Comparison of ENCODE assay signal across 8 cellular contexts in the genomic region with DNA sequence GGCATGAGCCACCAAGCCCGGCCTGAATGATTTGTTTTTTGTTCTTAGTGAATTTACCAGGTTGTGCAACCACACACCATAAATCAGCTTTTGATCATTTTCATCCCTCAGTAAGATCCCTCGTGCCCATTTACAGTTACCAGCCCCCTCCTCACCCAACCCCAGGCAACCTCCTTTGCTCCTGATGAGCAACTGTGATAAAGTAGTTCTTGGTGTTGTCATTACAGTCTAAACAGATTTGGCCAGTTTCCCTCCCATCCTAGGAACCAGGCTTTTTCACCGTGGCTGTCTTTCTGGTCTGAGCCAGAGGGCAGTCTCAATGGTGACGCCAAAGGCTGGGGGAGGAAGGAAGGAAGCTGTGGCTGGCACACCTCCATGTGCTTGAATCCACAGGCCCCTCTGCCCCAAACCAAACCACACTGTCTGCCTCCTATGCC.
DNase-seq lines count a peak whose midpoint lies in the region; ATAC-seq, FAIRE-seq and TF ChIP-seq lines count a peak whose summit lies in the region.

No MANE protein-coding gene starts in this region.

- H3K36me3 Mint-ChIP-seq in activated T-helper 1 cell treated with anti-CD3 and anti-CD28 coated beads, Interleukin-12 subunit alpha, Interleukin-12 subunit beta, Interleukin-2, Interleukin-4 antibody, amounts not matched to agents 30 ng/mL and 10 ng/mL and 1 ng/mL, durations not matched to agents 14 hours and 24 hours and 36 hours (ENCODE audit: low read depth), result peaks cover 6% of the 10 kb centered on the region

- H3K4me1 ChIP-seq in HepG2 (ENCODE audit: insufficient read depth, low read length), result peaks cover 84% of the 10 kb centered on the region
- peaks cover 9% of the 10 kb centered on the region for H3K4me1 ChIP-seq in Karpas-422 (ENCODE audit: low read length)

- no peak for TF ChIP-seq RAD21 in HepG2 (CRISPR knock-in tag; IDR thresholded peaks at IDR 0.05)

- TF ChIP-seq POLR2A in HepG2 (IDR thresholded peaks at IDR 0.05; ENCODE audit: insufficient read depth in 1 of 2, low read depth in 2 of 2, low read length in 2 of 2), result no peak

- POLR2A ChIA-PET in HepG2 (lab: Yijun Ruan, JAX), result interaction anchor here (2.1 kb wide), 1 partner anchor 71 kb away, joined by 16 read pairs; the partner anchor contains the start of gene INTS6

- no peaks in the 10 kb centered on the region for H3K27me3 Mint-ChIP-seq in activated T-helper 1 cell treated with anti-CD3 and anti-CD28 coated beads, Interleukin-12 subunit alpha, Interleukin-12 subunit beta, Interleukin-2, Interleukin-4 antibody, amounts not matched to agents 30 ng/mL and 10 ng/mL and 1 ng/mL, durations not matched to agents 14 hours and 24 hours and 36 hours (ENCODE audit: insufficient read depth)

- peak overlapping the region; percentile 57 for H3K27ac Mint-ChIP-seq in activated T-helper 1 cell treated with anti-CD3 and anti-CD28 coated beads, Interleukin-12 subunit alpha, Interleukin-12 subunit beta, Interleukin-2, Interleukin-4 antibody, amounts not matched to agents 30 ng/mL and 10 ng/mL and 1 ng/mL, durations not matched to agents 14 hours and 24 hours and 36 hours

- H3K79me2 ChIP-seq in HepG2 (ENCODE audit: insufficient read depth, low read length), result no peaks in the 10 kb centered on the region
- H3K79me2 ChIP-seq in Karpas-422 (ENCODE audit: low read length), result no peaks in the 10 kb centered on the region

- CTCF ChIA-PET in HepG2 (lab: Yijun Ruan, JAX; ENCODE audit: low intra/inter-chr PET ratio, low total read pairs), result no interaction called here

- peak; percentile 68 for DNase-seq in AG10803 (ENCODE audit: low read depth)
- DNase-seq in MG63, result peak; percentile 65
- no peak for DNase-seq in activated T-helper 1 cell treated with anti-CD3 and anti-CD28 coated beads, Interleukin-12 subunit alpha, Interleukin-12 subunit beta, Interleukin-2, Interleukin-4 antibody, amounts not matched to agents 30 ng/mL and 10 ng/mL and 1 ng/mL, durations not matched to agents 14 hours and 24 hours and 36 hours (ENCODE audit: low spot score)
- DNase-seq in HepG2 (ENCODE audit: low spot score), result peak; percentile 53
- DNase-seq in DMS79 (lab: John Stamatoyannopoulos, UW), result no peak
- DNase-seq in Karpas-422, result no peak
- no peak for DNase-seq in NCI-H1048 (lab: John Stamatoyannopoulos, UW)

- peaks cover 25% of the 10 kb centered on the region for H3K4me1 Mint-ChIP-seq in activated T-helper 1 cell treated with anti-CD3 and anti-CD28 coated beads, Interleukin-12 subunit alpha, Interleukin-12 subunit beta, Interleukin-2, Interleukin-4 antibody, amounts not matched to agents 30 ng/mL and 10 ng/mL and 1 ng/mL, durations not matched to agents 14 hours and 24 hours and 36 hours (ENCODE audit: low read depth)

- FAIRE-seq in HepG2 (lab: Jason Lieb, UNC), result peak; percentile 8

- H3K36me3 ChIP-seq in MG63 (no peaks in the 10 kb centered on the region), HepG2 (replicated peaks in 1 of 2; ENCODE audit: control insufficient read depth in 1 of 2, insufficient read depth in 2 of 2, low read length in 2 of 2) (no peaks in the 10 kb centered on the region), Karpas-422 (ENCODE audit: insufficient read depth, low read length) (no peaks in the 10 kb centered on the region)

- ATAC-seq in HepG2, result peak; percentile 19
- ATAC-seq in HG03097 (IDR thresholded peaks at IDR 0.05; ENCODE audit: low FRiP score, unreplicated experiment), result no peak

- H3K27ac ChIP-seq in HepG2 (ENCODE audit: extremely low read length, insufficient read depth, low read length) (peak overlapping the region; percentile 73), Karpas-422 (ENCODE audit: low read length) (no peak overlapping the region)

- peaks cover 6% of the 10 kb centered on the region for H3K9me3 Mint-ChIP-seq in activated T-helper 1 cell treated with anti-CD3 and anti-CD28 coated beads, Interleukin-12 subunit alpha, Interleukin-12 subunit beta, Interleukin-2, Interleukin-4 antibody, amounts not matched to agents 30 ng/mL and 10 ng/mL and 1 ng/mL, durations not matched to agents 14 hours and 24 hours and 36 hours

- H3K4me2 ChIP-seq in HepG2 (ENCODE audit: low read depth, low read length) (peak overlapping the region; percentile 50), Karpas-422 (ENCODE audit: low read depth, low read length, poor library complexity, severe bottlenecking) (no peak overlapping the region)

- no peak overlapping the region for H3K4me3 Mint-ChIP-seq in activated T-helper 1 cell treated with anti-CD3 and anti-CD28 coated beads, Interleukin-12 subunit alpha, Interleukin-12 subunit beta, Interleukin-2, Interleukin-4 antibody, amounts not matched to agents 30 ng/mL and 10 ng/mL and 1 ng/mL, durations not matched to agents 14 hours and 24 hours and 36 hours

- in situ Hi-C loops in HepG2 (cut with HindIII; ENCODE audit: extremely low pct_ligation_motif_present, low pct_unique_long_range_greater_than_20kb), result loop anchor here (5.0 kb wide), 1 partner anchor 66 kb away; no protein-coding TSS in a partner anchor

- no peak overlapping the region for H2AFZ ChIP-seq in HepG2 (ENCODE audit: low read length)
- H2AFZ ChIP-seq in Karpas-422 (ENCODE audit: low read length), result no peak overlapping the region

- BruUV-seq in HepG2 (replicated peaks; lab: Mats Ljungman, UMichigan), result no TSS peak

- H4K20me1 ChIP-seq in HepG2 (ENCODE audit: insufficient read depth, low read length) (no peaks in the 10 kb centered on the region), Karpas-422 (ENCODE audit: insufficient read depth, low read depth, low read length) (no peaks in the 10 kb centered on the region)

- no peaks in the 10 kb centered on the region for H3K9me2 ChIP-seq in Karpas-422 (replicated peaks; ENCODE audit: insufficient read depth, low read length)

- intact Hi-C loops in activated T-helper 1 cell treated with anti-CD3 and anti-CD28 coated beads, Interleukin-12 subunit alpha, Interleukin-12 subunit beta, Interleukin-2, Interleukin-4 antibody, amounts not matched to agents 30 ng/mL and 10 ng/mL and 1 ng/mL, durations not matched to agents 14 hours and 24 hours and 36 hours (cut with micrococcal nuclease), result no loop called here
- intact Hi-C loops in HepG2 (cut with micrococcal nuclease; ENCODE audit: unreplicated experiment), result loop anchor here (1.0 to 5.0 kb wide), 3 partner anchors 51 to 71 kb away; partner anchors contain the start of genes INTS6 and WDFY2

- TF ChIP-seq CTCF in AG10803 (conservative IDR thresholded peaks at IDR 0.05; ENCODE audit: low read length), result no peak
- TF ChIP-seq CTCF in HepG2 (CRISPR knock-in tag; IDR thresholded peaks at IDR 0.05), result no peak

- 6% methylated on average over 4 of the region's 4 CpGs for WGBS in HepG2 (ENCODE audit: low lambda C conversion rate)

- H3K9me3 ChIP-seq in MG63 (peaks cover 3% of the 10 kb centered on the region), HepG2 (ENCODE audit: low read length) (no peaks in the 10 kb centered on the region), Karpas-422 (ENCODE audit: low read length) (no peaks in the 10 kb centered on the region)

- H3K27me3 ChIP-seq in MG63 (no peaks in the 10 kb centered on the region), HepG2 (ENCODE audit: control insufficient read depth in 1 of 2, insufficient read depth in 2 of 2, low read length in 2 of 2) (no peaks in the 10 kb centered on the region), Karpas-422 (ENCODE audit: low read length) (no peaks in the 10 kb centered on the region)

- TF ChIP-seq EP300 in HepG2 (IDR thresholded peaks at IDR 0.05; ENCODE audit: low read depth in 2 of 2, low read length in 2 of 2), result no peak
- TF ChIP-seq EP300 in HepG2 (CRISPR knock-in tag; IDR thresholded peaks at IDR 0.05; ENCODE audit: borderline replicate concordance), result no peak

- H3K4me3 ChIP-seq in AG10803 (ENCODE audit: low read length), result no peak overlapping the region
- no peak overlapping the region for H3K4me3 ChIP-seq in MG63
- no peak overlapping the region for H3K4me3 ChIP-seq in HepG2 (replicated peaks in 1 of 3; ENCODE audit: insufficient read depth in 1 of 3, low read depth in 2 of 3, low read length in 3 of 3)
- H3K4me3 ChIP-seq in Karpas-422 (ENCODE audit: low read length), result no peak overlapping the region

- peak overlapping the region; percentile 50; the same call in 1 of the 2 replicates for H3K9ac ChIP-seq in HepG2 (ENCODE audit: insufficient read depth, low read depth, low read length)
- no peak overlapping the region for H3K9ac ChIP-seq in Karpas-422 (ENCODE audit: low read length)

TF ChIP-seq in HepG2, 621 proteins besides CTCF, POLR2A, EP300 and RAD21 (continues in another document):
- TF ChIP-seq HNRNPUL1 (IDR thresholded peaks at IDR 0.05; ENCODE audit: low read depth, low read length) (no peak), FOXP4 (CRISPR knock-in tag; IDR thresholded peaks at IDR 0.05) (0 out of 2 replicates have a peak, but pooled peaks have one; percentile 23), ZSCAN30 (CRISPR knock-in tag; IDR thresholded peaks at IDR 0.05) (no peak), ZNF180 (CRISPR knock-in tag; IDR thresholded peaks at IDR 0.05; ENCODE audit: borderline replicate concordance, low read depth) (no peak), ZNF460 (CRISPR knock-in tag; IDR thresholded peaks at IDR 0.05; ENCODE audit: borderline replicate concordance) (no peak)
- TF ChIP-seq, protein P1, sequence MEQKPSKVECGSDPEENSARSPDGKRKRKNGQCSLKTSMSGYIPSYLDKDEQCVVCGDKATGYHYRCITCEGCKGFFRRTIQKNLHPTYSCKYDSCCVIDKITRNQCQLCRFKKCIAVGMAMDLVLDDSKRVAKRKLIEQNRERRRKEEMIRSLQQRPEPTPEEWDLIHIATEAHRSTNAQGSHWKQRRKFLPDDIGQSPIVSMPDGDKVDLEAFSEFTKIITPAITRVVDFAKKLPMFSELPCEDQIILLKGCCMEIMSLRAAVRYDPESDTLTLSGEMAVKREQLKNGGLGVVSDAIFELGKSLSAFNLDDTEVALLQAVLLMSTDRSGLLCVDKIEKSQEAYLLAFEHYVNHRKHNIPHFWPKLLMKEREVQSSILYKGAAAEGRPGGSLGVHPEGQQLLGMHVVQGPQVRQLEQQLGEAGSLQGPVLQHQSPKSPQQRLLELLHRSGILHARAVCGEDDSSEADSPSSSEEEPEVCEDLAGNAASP (CRISPR knock-in tag; IDR thresholded peaks at IDR 0.05; ENCODE audit: borderline replicate concordance), result no peak

Comparison
In these comparisons a context has a peak if more than half of its experiments do, and no peak if none do; other contexts are left out.
1. DNase-seq: peak in AG10803 (single experiment), MG63 (single experiment) and HepG2 (single experiment); none in activated T-helper 1 cell treated with anti-CD3 and anti-CD28 coated beads, Interleukin-12 subunit alpha, Interleukin-12 subunit beta, Interleukin-2, Interleukin-4 antibody, amounts not matched to agents 30 ng/mL and 10 ng/mL and 1 ng/mL, durations not matched to agents 14 hours and 24 hours and 36 hours (single experiment), DMS79 (single experiment), Karpas-422 (single experiment) and NCI-H1048 (single experiment).